In genomic region chr1:247647864-247648263, GRCh38 we compare ENCODE assay signal across 17 cellular contexts. TPM values are rescaled to one million over a fixed set of nuclear protein-coding genes. Genes with fewer than 3 reads are reported as not detected.
A peak's percentile ranks its signal among the peaks of the same experiment; 100 is the strongest.
DNase-seq lines count a peak whose midpoint lies in the region; ATAC-seq and TF ChIP-seq lines count a peak whose summit lies in the region.
"Had no signal": no experiment of that assay in that cellular context is flagged by ENCODE, and none has a peak within 500 bp of the region (broad histone marks: within the 10 kb centered on the region; RNA-seq: fewer than 3 reads in every experiment).

No MANE protein-coding gene starts in this region.

- BruUV-seq in mammary epithelial cell (replicated peaks; lab: Mats Ljungman, UMichigan), result no TSS peak

- no peak overlapping the region for H3K18ac ChIP-seq in neuronal stem cell (ENCODE audit: low read length)

- ATAC-seq in HG02870 (IDR thresholded peaks at IDR 0.05; ENCODE audit: unreplicated experiment), result no peak
- ATAC-seq: Panc1 had no signal

- no peak overlapping the region for H2BK12ac ChIP-seq in neuronal stem cell (ENCODE audit: low read length)

- no peak overlapping the region for H3K4ac ChIP-seq in neuronal stem cell (ENCODE audit: low read length)

- H4K91ac ChIP-seq in neuronal stem cell (ENCODE audit: low read depth, low read length, poor library complexity), result no peak overlapping the region

- H3K79me2 ChIP-seq in mammary epithelial cell (ENCODE audit: insufficient read depth, low read length), result no peaks in the 10 kb centered on the region

- no peak overlapping the region for H3K9ac ChIP-seq in mammary epithelial cell (ENCODE audit: insufficient read depth, low read length)
- H3K9ac ChIP-seq in neuronal stem cell (ENCODE audit: low read depth, low read length, poor library complexity), result no peak overlapping the region
- H3K9ac ChIP-seq: GM23248 had no signal

- no peak for TF ChIP-seq CTCF in mammary epithelial cell (conservative IDR thresholded peaks at IDR 0.05 in 1 of 2, IDR thresholded peaks at IDR 0.05 in 1 of 2; ENCODE audit: extremely low read depth in 1 of 2, insufficient read depth in 1 of 2, low read depth in 1 of 2, low read length in 2 of 2)

- CTCF ChIA-PET in mammary epithelial cell (lab: Charles Lee; ENCODE audit: low non-redundant PET), result no interaction called here

- H2AK5ac ChIP-seq in neuronal stem cell (ENCODE audit: low read depth, low read length), result no peak overlapping the region

- H3K4me2 ChIP-seq in mammary epithelial cell (ENCODE audit: insufficient read depth, low read depth, low read length) (no peak overlapping the region), neuronal stem cell (ENCODE audit: insufficient read depth, low read length, poor library complexity, severe bottlenecking) (no peak overlapping the region)

- H4K8ac ChIP-seq in neuronal stem cell (ENCODE audit: low read depth, low read length), result no peak overlapping the region

- H2BK5ac ChIP-seq in neuronal stem cell (ENCODE audit: low read length), result no peak overlapping the region

- no peaks in the 10 kb centered on the region for H4K20me1 ChIP-seq in mammary epithelial cell (ENCODE audit: insufficient read depth, low read length)

- peak; percentile 13 for DNase-seq in DMS53 treated with DMSO at 0.1 percent for 48 hours (lab: John Stamatoyannopoulos, UW; ENCODE audit: unreplicated experiment)
- peak; percentile 6 for DNase-seq in MV-4-11 (lab: John Stamatoyannopoulos, UW)
- peak; percentile 28 for DNase-seq in mammary epithelial cell
- DNase-seq in neuronal stem cell (ENCODE audit: low spot score), result peak; percentile 35
- DNase-seq in GM19238 (ENCODE audit: insufficient read length, low spot score), result no peak
- DNase-seq in KBM-7, result no peak
- DNase-seq: cerebellar nuclear complex, EL, foreskin melanocyte, GM23248 had no signal

- H3K4me1 ChIP-seq in mammary epithelial cell (ENCODE audit: insufficient read depth, low read length), result no peaks in the 10 kb centered on the region
- H3K4me1 ChIP-seq in neuronal stem cell (ENCODE audit: control insufficient read depth in 2 of 2, insufficient read depth in 1 of 2, low read depth in 1 of 2, low read length in 2 of 2), result peaks cover 4 to 10% of the 10 kb centered on the region in 2 donors
- H3K4me1 ChIP-seq: adrenal gland had no signal

- in situ Hi-C loops in mammary epithelial cell (cut with MboI; ENCODE audit: low sequenced_read_pairs in 2 of 2), result no loop called here
- in situ Hi-C loops in KBM-7 (cut with MboI; ENCODE audit: low pct_unique_long_range_greater_than_20kb, low sequenced_read_pairs), result no loop called here

- H3K9me3 ChIP-seq in mammary epithelial cell (replicated peaks; ENCODE audit: insufficient read depth, low read length), result peaks cover 13% of the 10 kb centered on the region
- no peaks in the 10 kb centered on the region for H3K9me3 ChIP-seq in neuronal stem cell (replicated peaks in 1 of 2; ENCODE audit: control insufficient read depth in 2 of 2, insufficient read depth in 1 of 2, low read depth in 1 of 2, low read length in 2 of 2)
- H3K9me3 ChIP-seq: adrenal gland had no signal

- 8% methylated on average over 2 of the region's 2 CpGs for WGBS in mammary epithelial cell (ENCODE audit: low coverage, missing lambda C conversion rate)
- WGBS in neuronal stem cell (ENCODE audit: extremely low coverage in 2 of 2, insufficient read length in 2 of 2, insufficient replicate concordance in 1 of 2), 2 donors, result no CpG with 5 or more reads among the region's 2 CpGs

- H3K27ac ChIP-seq in mammary epithelial cell (ENCODE audit: insufficient read depth, low read depth, low read length) (no peak overlapping the region), neuronal stem cell (replicated peaks; ENCODE audit: low read length) (peak overlapping the region; percentile 51)
- H3K27ac ChIP-seq: adrenal gland, GM23248 had no signal

- no peak overlapping the region for H2BK15ac ChIP-seq in neuronal stem cell (ENCODE audit: low read length)

- dilution Hi-C loops in mammary epithelial cell (cut with HindIII; ENCODE audit: low sequenced_read_pairs), result no loop called here

- no peak overlapping the region for H3K23ac ChIP-seq in neuronal stem cell (ENCODE audit: low read depth, low read length, poor library complexity)

- H2AFZ ChIP-seq in mammary epithelial cell (ENCODE audit: low read depth, low read length) (no peak overlapping the region), neuronal stem cell (ENCODE audit: low read length) (no peak overlapping the region)
- H2AFZ ChIP-seq: GM23248 had no signal

- H3K14ac ChIP-seq in neuronal stem cell (ENCODE audit: low read length), result no peak overlapping the region

- H3K4me3 ChIP-seq in mammary epithelial cell (replicated peaks in 1 of 3; ENCODE audit: insufficient read depth in 1 of 3, low read depth in 2 of 3, low read length in 3 of 3) (no peak overlapping the region), neuronal stem cell (ENCODE audit: low read length in 2 of 2) (no peak overlapping the region)
- H3K4me3 ChIP-seq: adrenal gland, GM23248 had no signal

- H3K79me1 ChIP-seq in neuronal stem cell (ENCODE audit: low read depth, low read length), result no peaks in the 10 kb centered on the region

- H3K36me3 ChIP-seq in mammary epithelial cell (ENCODE audit: insufficient read depth, low read length), result no peaks in the 10 kb centered on the region
- no peaks in the 10 kb centered on the region for H3K36me3 ChIP-seq in neuronal stem cell (replicated peaks in 1 of 2; ENCODE audit: control insufficient read depth in 2 of 2, insufficient read depth in 2 of 2, low read length in 2 of 2)
- H3K36me3 ChIP-seq: adrenal gland had no signal

- H2BK120ac ChIP-seq in neuronal stem cell (ENCODE audit: low read depth, low read length), result no peak overlapping the region

- H3K27me3 ChIP-seq in mammary epithelial cell (ENCODE audit: insufficient read depth, low read length) (no peaks in the 10 kb centered on the region), neuronal stem cell (ENCODE audit: control insufficient read depth in 3 of 3, insufficient read depth in 3 of 3, low read depth in 1 of 3, low read length in 3 of 3) (peaks cover 0 to 4% (median 0%) of the 10 kb centered on the region in 3 experiments)
- H3K27me3 ChIP-seq: adrenal gland had no signal

- intact Hi-C loops in mammary epithelial cell (cut with micrococcal nuclease), result no loop called here

RNA-seq across cellular contexts. Expression of gene OR13G1, which starts 31.7 kb away (rescaled TPM):
- total RNA-seq in mammary epithelial cell, result not detected
- polyA plus RNA-seq in mammary epithelial cell, result not detected
- not detected for polyA minus RNA-seq in mammary epithelial cell
- not detected for polyA plus RNA-seq in neuronal stem cell (2013, experiment 1 of 2)
- polyA plus RNA-seq in neuronal stem cell (2013, experiment 2 of 2), result not detected
- total RNA-seq: activated T-helper 2 cell treated with anti-CD3 and anti-CD28 coated beads, Interferon-gamma antibody, Interleukin-2, Interleukin-4, amounts not matched to agents 10 μg/mL and 5 μg/mL and 100 μg/mL, durations not matched to agents 14 hours and 24 hours and 36 hours; adrenal gland; endothelial cell of umbilical vein; GM23248; lung microvascular endothelial cell had no signal
- polyA plus RNA-seq: adrenal gland, BJ, endothelial cell of umbilical vein, GM23248 had no signal

RNA-seq across cellular contexts. Expression of gene OR2G3, which starts 42.5 kb away (rescaled TPM):
- total RNA-seq in mammary epithelial cell, result not detected
- polyA plus RNA-seq in mammary epithelial cell, result not detected
- polyA minus RNA-seq in mammary epithelial cell, result not detected
- not detected for polyA plus RNA-seq in neuronal stem cell (2013, experiment 1 of 2)
- not detected for polyA plus RNA-seq in neuronal stem cell (2013, experiment 2 of 2)
- total RNA-seq: activated T-helper 2 cell treated with anti-CD3 and anti-CD28 coated beads, Interferon-gamma antibody, Interleukin-2, Interleukin-4, amounts not matched to agents 10 μg/mL and 5 μg/mL and 100 μg/mL, durations not matched to agents 14 hours and 24 hours and 36 hours; adrenal gland; endothelial cell of umbilical vein; GM23248; lung microvascular endothelial cell had no signal
- polyA plus RNA-seq: adrenal gland, BJ, endothelial cell of umbilical vein, GM23248 had no signal

RNA-seq across cellular contexts. Expression of gene OR2G2, which starts 59.7 kb away (rescaled TPM):
- not detected for total RNA-seq in mammary epithelial cell
- polyA plus RNA-seq in mammary epithelial cell, result not detected
- polyA minus RNA-seq in mammary epithelial cell, result not detected
- polyA plus RNA-seq in neuronal stem cell (2013, experiment 1 of 2), result not detected
- polyA plus RNA-seq in neuronal stem cell (2013, experiment 2 of 2), result not detected
- total RNA-seq: activated T-helper 2 cell treated with anti-CD3 and anti-CD28 coated beads, Interferon-gamma antibody, Interleukin-2, Interleukin-4, amounts not matched to agents 10 μg/mL and 5 μg/mL and 100 μg/mL, durations not matched to agents 14 hours and 24 hours and 36 hours; adrenal gland; endothelial cell of umbilical vein; GM23248; lung microvascular endothelial cell had no signal
- polyA plus RNA-seq: adrenal gland, BJ, endothelial cell of umbilical vein, GM23248 had no signal

Comparison
In these comparisons a context has a peak if more than half of its experiments do, and no peak if none do; other contexts are left out.
1. DNase-seq: peak in DMS53 treated with DMSO at 0.1 percent for 48 hours (single experiment), MV-4-11 (single experiment), mammary epithelial cell (single experiment) and neuronal stem cell (single experiment); none in GM19238 (single experiment) and KBM-7 (single experiment).